1 cellular context compared by ENCODE assay signal in genomic region chr13:112821340-112822055, GRCh38.
TF ChIP-seq lines count a peak whose summit lies in the region.

No MANE protein-coding gene starts in this region.

TF ChIP-seq in WTC11, 78 proteins besides CTCF, POLR2A, EP300 and RAD21 (continued from another document):
- TF ChIP-seq, protein P1, sequence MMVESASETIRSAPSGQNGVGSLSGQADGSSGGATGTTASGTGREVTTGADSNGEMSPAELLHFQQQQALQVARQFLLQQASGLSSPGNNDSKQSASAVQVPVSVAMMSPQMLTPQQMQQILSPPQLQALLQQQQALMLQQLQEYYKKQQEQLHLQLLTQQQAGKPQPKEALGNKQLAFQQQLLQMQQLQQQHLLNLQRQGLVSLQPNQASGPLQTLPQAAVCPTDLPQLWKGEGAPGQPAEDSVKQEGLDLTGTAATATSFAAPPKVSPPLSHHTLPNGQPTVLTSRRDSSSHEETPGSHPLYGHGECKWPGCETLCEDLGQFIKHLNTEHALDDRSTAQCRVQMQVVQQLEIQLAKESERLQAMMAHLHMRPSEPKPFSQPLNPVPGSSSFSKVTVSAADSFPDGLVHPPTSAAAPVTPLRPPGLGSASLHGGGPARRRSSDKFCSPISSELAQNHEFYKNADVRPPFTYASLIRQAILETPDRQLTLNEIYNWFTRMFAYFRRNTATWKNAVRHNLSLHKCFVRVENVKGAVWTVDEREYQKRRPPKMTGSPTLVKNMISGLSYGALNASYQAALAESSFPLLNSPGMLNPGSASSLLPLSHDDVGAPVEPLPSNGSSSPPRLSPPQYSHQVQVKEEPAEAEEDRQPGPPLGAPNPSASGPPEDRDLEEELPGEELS (CRISPR knock-in tag; IDR thresholded peaks at IDR 0.05), result no peak
- TF ChIP-seq PREB (CRISPR knock-in tag; IDR thresholded peaks at IDR 0.05; ENCODE audit: borderline replicate concordance) (no peak), ZNF396 (CRISPR knock-in tag; IDR thresholded peaks at IDR 0.05; ENCODE audit: borderline replicate concordance) (no peak)
